In the genomic region with DNA sequence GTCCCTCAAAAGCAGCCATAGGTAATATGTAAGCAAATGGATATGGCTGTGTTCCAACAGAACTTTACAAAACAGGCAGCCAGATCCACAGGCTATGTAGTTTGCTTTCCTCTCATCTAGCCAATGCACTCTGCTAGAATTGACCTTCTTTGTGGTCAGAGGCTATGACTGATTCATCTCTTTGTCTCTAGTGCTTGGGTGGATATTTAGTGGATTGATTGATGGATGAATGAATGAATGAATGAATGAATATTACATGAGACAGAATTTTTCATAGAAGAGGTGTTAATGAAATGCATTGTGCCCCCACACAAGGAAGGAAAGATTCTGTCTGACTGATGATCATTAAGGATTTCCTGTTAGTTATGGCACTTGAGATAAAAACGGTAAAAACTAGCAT, we compare ENCODE assay signal across 32 cellular contexts. TPM values are rescaled to one million over a fixed set of nuclear protein-coding genes. Genes with fewer than 3 reads are reported as not detected.
DNase-seq lines count a peak whose midpoint lies in the region; ATAC-seq and TF ChIP-seq lines count a peak whose summit lies in the region.
"Had no signal": no experiment of that assay in that cellular context is flagged by ENCODE, and none has a peak within 500 bp of the region (broad histone marks: within the 10 kb centered on the region; RNA-seq: fewer than 3 reads in every experiment).

No MANE protein-coding gene starts in this region.

- no peak for TF ChIP-seq CTCF in astrocyte of the spinal cord (IDR thresholded peaks at IDR 0.05; ENCODE audit: low read depth, low read length)

- DNase-seq in DMS153 treated with DMSO at 0.1 percent for 48 hours (lab: John Stamatoyannopoulos, UW; ENCODE audit: unreplicated experiment) (peak; percentile 51), NCI-H2029 treated with DMSO at 0.1 percent for 48 hours (lab: John Stamatoyannopoulos, UW) (peak; percentile 52), astrocyte of the spinal cord (ENCODE audit: low read depth, low spot score) (peak; percentile 6), iris pigment epithelial cell (ENCODE audit: low read depth) (peak; percentile 71), SIG-M5 (lab: John Stamatoyannopoulos, UW) (no peak), GM03348 (ENCODE audit: low spot score) (no peak)
- no peak for DNase-seq in activated naive CD4-positive, alpha-beta T cell treated with anti-CD3 and anti-CD28 coated beads, Interleukin-2, amount 50 U/mL, for 72 hours (ENCODE audit: low spot score in 2 of 2)
- DNase-seq: activated CD4-positive, alpha-beta T cell treated with anti-CD3 and anti-CD28 coated beads, Interleukin-2, amount 50 U/mL, for 1 hour; activated CD8-positive, alpha-beta memory T cell treated with anti-CD3 and anti-CD28 coated beads, Interleukin-2, amount 10 ng/mL, durations not matched to agents 7 days and 5 days; activated naive CD4-positive, alpha-beta T cell treated with anti-CD3 and anti-CD28 coated beads for 36 hours; activated T-cell treated with anti-CD3 and anti-CD28 coated beads, Interleukin-2, amount 50 U/mL, for 72 hours; anterior cingulate cortex; CD8-positive, alpha-beta T cell; central memory CD4-positive, alpha-beta T cell; DMS 273 treated with DMSO at 0.1 percent for 48 hours; dorsolateral prefrontal cortex; H9; head of caudate nucleus; left cardiac atrium; NCI-H1105 treated with DMSO at 0.1 percent for 48 hours; NCI-H2107; NCI-H510A; NK-92 treated with Interleukin-12 subunit alpha and Interleukin-12 subunit beta, amount 100 ng/mL, for 24 hours; Peyer's patch; posterior cingulate gyrus; sigmoid colon; stimulated activated CD4-positive, alpha-beta T cell treated with anti-CD3 and anti-CD28 coated beads, Interleukin-15, amount 100 ng/mL, for 24 hours; T-helper 17 cell; trophoblast cell had no signal

- H3K9me3 Mint-ChIP-seq in activated naive CD4-positive, alpha-beta T cell treated with anti-CD3 and anti-CD28 coated beads, Interleukin-2, amount 50 U/mL, for 72 hours: no peaks in the 10 kb centered on the region
- H3K9me3 Mint-ChIP-seq: activated naive CD4-positive, alpha-beta T cell treated with anti-CD3 and anti-CD28 coated beads for 36 hours; activated T-cell treated with anti-CD3 and anti-CD28 coated beads, Interleukin-2, amount 50 U/mL, for 72 hours; CD8-positive, alpha-beta T cell; H9; neural progenitor cell had no signal

- H3K27ac Mint-ChIP-seq in activated naive CD4-positive, alpha-beta T cell treated with anti-CD3 and anti-CD28 coated beads, Interleukin-2, amount 50 U/mL, for 72 hours: no peak overlapping the region
- H3K27ac Mint-ChIP-seq: activated CD8-positive, alpha-beta memory T cell treated with anti-CD3 and anti-CD28 coated beads, Interleukin-2, amount 10 ng/mL, durations not matched to agents 7 days and 5 days; activated naive CD4-positive, alpha-beta T cell treated with anti-CD3 and anti-CD28 coated beads for 36 hours; activated T-cell treated with anti-CD3 and anti-CD28 coated beads, Interleukin-2, amount 50 U/mL, for 72 hours; CD8-positive, alpha-beta T cell; neural progenitor cell; T-helper 17 cell had no signal

- no peak overlapping the region for H3K4me3 ChIP-seq in astrocyte of the spinal cord (ENCODE audit: low read depth, low read length)
- H3K4me3 ChIP-seq: dorsolateral prefrontal cortex, neural progenitor cell, Peyer's patch, sigmoid colon had no signal

- in situ Hi-C loops in astrocyte of the spinal cord (cut with HindIII; ENCODE audit: low sequenced_read_pairs): no loop called here

- ATAC-seq in activated naive CD4-positive, alpha-beta T cell treated with anti-CD3 and anti-CD28 coated beads, Interleukin-2, amount 50 U/mL, for 72 hours: no peak
- no peak for ATAC-seq in GM19035 (IDR thresholded peaks at IDR 0.05; ENCODE audit: unreplicated experiment)
- ATAC-seq: activated CD8-positive, alpha-beta memory T cell treated with anti-CD3 and anti-CD28 coated beads, Interleukin-2, amount 10 ng/mL, durations not matched to agents 7 days and 5 days; activated T-cell treated with anti-CD3 and anti-CD28 coated beads, Interleukin-2, amount 50 U/mL, for 72 hours; CD8-positive, alpha-beta T cell; left cardiac atrium; T-helper 17 cell had no signal

- no peaks in the 10 kb centered on the region for H3K36me3 Mint-ChIP-seq in activated naive CD4-positive, alpha-beta T cell treated with anti-CD3 and anti-CD28 coated beads, Interleukin-2, amount 50 U/mL, for 72 hours

RNA-seq across cellular contexts. Expression of a gene that starts 50.6 kb away (rescaled TPM):
- total RNA-seq in activated naive CD4-positive, alpha-beta T cell treated with anti-CD3 and anti-CD28 coated beads, Interleukin-2, amount 50 U/mL, for 72 hours: under 1 TPM; 0.07 to 0.27 TPM
- total RNA-seq: left cardiac atrium, Peyer's patch, sigmoid colon, SK-MEL-5 had no signal

Comparison
In these comparisons a context has a peak if more than half of its experiments do, and no peak if none do; other contexts are left out.
1. DNase-seq: peak in DMS153 treated with DMSO at 0.1 percent for 48 hours (single experiment), NCI-H2029 treated with DMSO at 0.1 percent for 48 hours (single experiment), astrocyte of the spinal cord (single experiment) and iris pigment epithelial cell (single experiment); none in SIG-M5 (single experiment), GM03348 (single experiment) and activated naive CD4-positive, alpha-beta T cell treated with anti-CD3 and anti-CD28 coated beads, Interleukin-2, amount 50 U/mL, for 72 hours (0 of 2).